1 cellular context compared by ENCODE assay signal in the genomic region with DNA sequence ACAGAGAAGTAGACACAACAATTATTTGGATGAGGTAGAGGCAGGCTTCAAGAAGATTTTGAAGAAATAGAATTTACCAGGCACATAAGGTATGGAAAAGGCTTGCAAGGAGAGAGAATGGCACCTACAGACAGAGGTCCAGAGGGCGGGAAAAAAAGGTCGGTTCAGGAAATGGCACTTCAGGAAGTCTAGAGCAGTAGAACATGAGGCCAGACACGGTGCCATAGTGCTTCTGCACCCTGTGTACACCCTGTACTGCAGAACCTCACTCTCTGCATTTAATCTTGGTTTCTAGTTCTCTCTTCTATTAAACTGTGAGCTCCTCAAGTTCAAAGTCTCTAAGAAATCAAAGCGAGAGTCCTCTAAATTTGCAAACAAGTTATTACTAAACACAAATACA.
TF ChIP-seq lines count a peak whose summit lies in the region.

No MANE protein-coding gene starts in this region.

TF ChIP-seq in GM12878, 131 proteins besides CTCF, POLR2A, EP300 and RAD21 (continued from another document):
- TF ChIP-seq, protein P1, sequence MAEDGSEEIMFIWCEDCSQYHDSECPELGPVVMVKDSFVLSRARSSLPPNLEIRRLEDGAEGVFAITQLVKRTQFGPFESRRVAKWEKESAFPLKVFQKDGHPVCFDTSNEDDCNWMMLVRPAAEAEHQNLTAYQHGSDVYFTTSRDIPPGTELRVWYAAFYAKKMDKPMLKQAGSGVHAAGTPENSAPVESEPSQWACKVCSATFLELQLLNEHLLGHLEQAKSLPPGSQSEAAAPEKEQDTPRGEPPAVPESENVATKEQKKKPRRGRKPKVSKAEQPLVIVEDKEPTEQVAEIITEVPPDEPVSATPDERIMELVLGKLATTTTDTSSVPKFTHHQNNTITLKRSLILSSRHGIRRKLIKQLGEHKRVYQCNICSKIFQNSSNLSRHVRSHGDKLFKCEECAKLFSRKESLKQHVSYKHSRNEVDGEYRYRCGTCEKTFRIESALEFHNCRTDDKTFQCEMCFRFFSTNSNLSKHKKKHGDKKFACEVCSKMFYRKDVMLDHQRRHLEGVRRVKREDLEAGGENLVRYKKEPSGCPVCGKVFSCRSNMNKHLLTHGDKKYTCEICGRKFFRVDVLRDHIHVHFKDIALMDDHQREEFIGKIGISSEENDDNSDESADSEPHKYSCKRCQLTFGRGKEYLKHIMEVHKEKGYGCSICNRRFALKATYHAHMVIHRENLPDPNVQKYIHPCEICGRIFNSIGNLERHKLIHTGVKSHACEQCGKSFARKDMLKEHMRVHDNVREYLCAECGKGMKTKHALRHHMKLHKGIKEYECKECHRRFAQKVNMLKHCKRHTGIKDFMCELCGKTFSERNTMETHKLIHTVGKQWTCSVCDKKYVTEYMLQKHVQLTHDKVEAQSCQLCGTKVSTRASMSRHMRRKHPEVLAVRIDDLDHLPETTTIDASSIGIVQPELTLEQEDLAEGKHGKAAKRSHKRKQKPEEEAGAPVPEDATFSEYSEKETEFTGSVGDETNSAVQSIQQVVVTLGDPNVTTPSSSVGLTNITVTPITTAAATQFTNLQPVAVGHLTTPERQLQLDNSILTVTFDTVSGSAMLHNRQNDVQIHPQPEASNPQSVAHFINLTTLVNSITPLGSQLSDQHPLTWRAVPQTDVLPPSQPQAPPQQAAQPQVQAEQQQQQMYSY (CRISPR knock-in tag; IDR thresholded peaks at IDR 0.05) = no peak
TF ChIP-seq in GM12878: peak in this region for 0.
